Comparison of ENCODE assay signal across 8 cellular contexts in the genomic region with DNA sequence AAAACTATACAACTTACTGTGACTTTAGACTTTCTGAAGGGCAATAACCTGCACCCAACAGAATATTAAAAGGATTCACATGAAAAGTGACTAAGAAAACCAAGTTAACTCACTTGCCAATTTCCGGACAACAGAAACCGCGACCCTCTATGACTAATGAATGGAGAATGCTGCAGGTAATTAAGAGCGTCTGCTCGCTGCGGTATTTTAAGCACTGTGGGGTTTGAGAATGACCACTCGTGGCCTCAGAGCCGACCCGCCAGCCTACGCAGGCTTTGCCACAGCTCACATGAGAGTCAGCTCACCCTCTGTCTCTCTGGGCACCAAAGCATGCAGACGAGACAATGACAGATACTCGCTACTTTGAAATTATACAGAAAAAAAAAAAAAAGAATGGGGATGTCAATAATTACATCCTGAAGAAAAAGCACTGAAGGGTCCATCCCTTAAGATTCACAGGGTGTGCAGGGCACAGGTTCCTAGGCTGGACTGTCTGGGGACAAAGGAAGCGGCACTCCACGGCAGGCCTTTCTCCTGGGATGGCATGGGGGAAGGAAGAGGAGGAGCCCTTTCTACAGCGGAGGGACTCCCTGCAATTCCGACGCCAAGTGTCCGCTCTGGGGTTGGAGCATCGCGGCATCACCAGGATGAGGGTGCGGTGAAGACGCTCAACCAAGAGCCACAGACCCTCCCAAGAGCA. TPM values are rescaled to one million over a fixed set of nuclear protein-coding genes. Genes with fewer than 3 reads are reported as not detected.
A peak's percentile ranks its signal among the peaks of the same experiment; 100 is the strongest.
DNase-seq lines count a peak whose midpoint lies in the region; ATAC-seq, FAIRE-seq and TF ChIP-seq lines count a peak whose summit lies in the region.

No MANE protein-coding gene starts in this region.

- DNase-seq in AG04450 (ENCODE audit: low read depth, low spot score) (peak; percentile 96), HTR-8/SVneo (ENCODE audit: insufficient read length, low spot score) (peak; percentile 91), adipocyte (ENCODE audit: low read depth) (peak; percentile 91), DMS79 treated with DMSO at 0.1 percent for 48 hours (lab: John Stamatoyannopoulos, UW) (no peak), NCI-H510A (lab: John Stamatoyannopoulos, UW) (no peak)

- peak; percentile 76 for FAIRE-seq in HTR-8/SVneo (lab: Jason Lieb, UNC)

- peak overlapping the region; percentile 75 for H3K9ac ChIP-seq in adipocyte (ENCODE audit: low read length)

- H3K4me1 ChIP-seq in adipocyte (ENCODE audit: control insufficient read depth, insufficient read depth, low read length), result peaks cover 52% of the 10 kb centered on the region
- peaks cover 0 to 12% of the 10 kb centered on the region in 2 donors for H3K4me1 ChIP-seq in muscle layer of duodenum (ENCODE audit: control insufficient read depth in 1 of 2, insufficient read depth in 2 of 2, low read length in 2 of 2)

- no peak for ATAC-seq in GM18909 (IDR thresholded peaks at IDR 0.05; ENCODE audit: poor library complexity, unreplicated experiment)
- no peak for ATAC-seq in GM21381 (IDR thresholded peaks at IDR 0.05; ENCODE audit: unreplicated experiment)

- H3K27me3 ChIP-seq in AG04450 (ENCODE audit: control insufficient read depth, insufficient read depth, low read length) (no peaks in the 10 kb centered on the region), adipocyte (replicated peaks; ENCODE audit: control insufficient read depth, insufficient read depth, low read length) (no peaks in the 10 kb centered on the region), muscle layer of duodenum (ENCODE audit: low read depth, low read length) (no peaks in the 10 kb centered on the region)

- H3K36me3 ChIP-seq in adipocyte (ENCODE audit: control insufficient read depth, insufficient read depth, low read length, severe bottlenecking), result peaks cover 27% of the 10 kb centered on the region
- H3K36me3 ChIP-seq in muscle layer of duodenum (ENCODE audit: control insufficient read depth in 1 of 2, insufficient read depth in 2 of 2, low read length in 2 of 2), result peaks cover 25 to 29% of the 10 kb centered on the region in 2 donors

- POLR2A ChIA-PET in AG04450 (lab: Yijun Ruan, JAX), result interaction anchor here (0.6 to 2.0 kb wide), 5 partner anchors 10 to 473 kb away, joined by 3 to 9 read pairs (median 4); no protein-coding TSS in a partner anchor

- H3K9me3 ChIP-seq in AG04450 (ENCODE audit: control insufficient read depth, insufficient read depth, low read length) (no peaks in the 10 kb centered on the region; the same call in 1 of the 2 replicates), adipocyte (ENCODE audit: control insufficient read depth, low read length) (no peaks in the 10 kb centered on the region), muscle layer of duodenum (ENCODE audit: control insufficient read depth in 1 of 2, low read length in 2 of 2) (no peaks in the 10 kb centered on the region)

- H3K27ac ChIP-seq in AG04450 (ENCODE audit: low read depth, low read length), result peak overlapping the region; percentile 96
- H3K27ac ChIP-seq in muscle layer of duodenum (ENCODE audit: low read length), result peak overlapping the region; percentile 33

- no peak for TF ChIP-seq CTCF in AG04450 (IDR thresholded peaks at IDR 0.05; ENCODE audit: low read depth, low read length)

- CTCF ChIA-PET in AG04450 (lab: Charles Lee), result interaction anchor here (0.6 kb wide), 1 partner anchor 21 kb away, joined by 3 read pairs; no protein-coding TSS in a partner anchor

- H3K4me3 ChIP-seq in AG04450 (ENCODE audit: low read depth, low read length), result no peak overlapping the region
- H3K4me3 ChIP-seq in adipocyte (ENCODE audit: low read length), result peak overlapping the region; percentile 49
- no peak overlapping the region for H3K4me3 ChIP-seq in muscle layer of duodenum (ENCODE audit: low read depth in 1 of 2, low read length in 2 of 2)

RNA-seq across cellular contexts. Expression of a gene that starts 35.0 kb away (rescaled TPM):
- 6.2 and 7.9 TPM in 2 replicates for polyA plus RNA-seq in AG04450 (2011; rRNA removed)
- 13.4 and 15.4 TPM in 2 replicates for polyA minus RNA-seq in AG04450 (2011; rRNA and poly(A)+ RNA removed)

Comparison
In these comparisons a context has a peak if more than half of its experiments do, and no peak if none do; other contexts are left out.
1. DNase-seq: peak in AG04450 (single experiment), HTR-8/SVneo (single experiment) and adipocyte (single experiment); none in DMS79 treated with DMSO at 0.1 percent for 48 hours (single experiment) and NCI-H510A (single experiment).